Comparison of ENCODE assay signal across 19 cellular contexts in genomic region chr15:48996276-48996675, GRCh38. TPM values are rescaled to one million over a fixed set of nuclear protein-coding genes. Genes with fewer than 3 reads are reported as not detected.
"Had no signal": no experiment of that assay in that cellular context is flagged by ENCODE, and none has a peak within 500 bp of the region (broad histone marks: within the 10 kb centered on the region; RNA-seq: fewer than 3 reads in every experiment).

No MANE protein-coding gene starts in this region.

- DNase-seq: activated CD4-positive, alpha-beta T cell treated with anti-CD3 and anti-CD28 coated beads, Interleukin-2, amount 50 U/mL, for 1 hour; activated gamma-delta T cell treated with Interleukin-2 at 50 U/mL for 16 hours; amygdala; effector CD8-positive, alpha-beta T cell; heart right ventricle; immature natural killer cell; mesenchymal stem cell; natural killer cell; nucleus accumbens; posterior cingulate gyrus; sigmoid colon; stimulated activated naive B cell treated with anti-CD40 and anti-IgM and Interleukin-4, amounts not matched to agents 10 μg/mL and 1 μg/mL and 100 μg/mL, for 72 hours; T-helper 9 cell; upper lobe of left lung had no signal

- H3K4me3 ChIP-seq: breast epithelium, esophagus muscularis mucosa, heart right ventricle, sigmoid colon, thoracic aorta, upper lobe of left lung had no signal

- H3K27me3 ChIP-seq: breast epithelium, esophagus muscularis mucosa, heart right ventricle, sigmoid colon, upper lobe of left lung had no signal

- ATAC-seq: activated CD4-positive, CD25-positive, alpha-beta regulatory T cell treated with anti-CD3 and anti-CD28 coated beads, Interleukin-2, amount 50 U/mL, for 24 hours; heart right ventricle; natural killer cell; stimulated activated naive B cell treated with anti-CD40 and anti-IgM and Interleukin-4, amounts not matched to agents 10 μg/mL and 1 μg/mL and 100 μg/mL, for 72 hours had no signal

- H3K27ac ChIP-seq: breast epithelium, esophagus muscularis mucosa, heart right ventricle, sigmoid colon, thoracic aorta, upper lobe of left lung had no signal

- H3K9me3 ChIP-seq: breast epithelium, esophagus muscularis mucosa, heart right ventricle, sigmoid colon, thoracic aorta, upper lobe of left lung had no signal

- FAIRE-seq: endothelial cell of umbilical vein had no signal

- H3K4me1 ChIP-seq: breast epithelium, esophagus muscularis mucosa, heart right ventricle, sigmoid colon, upper lobe of left lung had no signal

RNA-seq across cellular contexts. Expression of gene SHC4, which starts 32.6 kb away (rescaled TPM):
- polyA plus RNA-seq: endothelial cell of umbilical vein had no signal
